In genomic region chr18:49755489-49755888, GRCh38 we compare ENCODE assay signal across 22 cellular contexts. TPM values are rescaled to one million over a fixed set of nuclear protein-coding genes. Genes with fewer than 3 reads are reported as not detected.
DNase-seq lines count a peak whose midpoint lies in the region; ATAC-seq and TF ChIP-seq lines count a peak whose summit lies in the region.
"Had no signal": no experiment of that assay in that cellular context is flagged by ENCODE, and none has a peak within 500 bp of the region (broad histone marks: within the 10 kb centered on the region; RNA-seq: fewer than 3 reads in every experiment).

No MANE protein-coding gene starts in this region.

- H3K4me2 ChIP-seq in mesendoderm (ENCODE audit: low read length), result no peak overlapping the region
- H3K4me2 ChIP-seq: BLaER1 had no signal

- H2BK5ac ChIP-seq in mesendoderm (ENCODE audit: low read length), result no peak overlapping the region

- peaks cover 11% of the 10 kb centered on the region for H3K4me1 Mint-ChIP-seq in stimulated activated naive CD8-positive, alpha-beta T cell treated with anti-CD3 and anti-CD28 coated beads, Interleukin-15, amount 100 ng/mL, for 72 hours
- peaks cover 8% of the 10 kb centered on the region for H3K4me1 Mint-ChIP-seq in neural crest cell
- H3K4me1 Mint-ChIP-seq: B cell had no signal

- H4K8ac ChIP-seq in mesendoderm (ENCODE audit: low read depth, low read length), result no peak overlapping the region

- H3K9me3 ChIP-seq in upper lobe of right lung, result no peaks in the 10 kb centered on the region
- H3K9me3 ChIP-seq: BLaER1 had no signal

- no peak overlapping the region for H3K18ac ChIP-seq in mesendoderm (ENCODE audit: low read length)

- no peak overlapping the region for H2BK120ac ChIP-seq in mesendoderm (ENCODE audit: low read depth, low read length)

- H3K27me3 ChIP-seq in mesendoderm (ENCODE audit: insufficient read depth, low read length, poor library complexity), result no peaks in the 10 kb centered on the region
- no peaks in the 10 kb centered on the region for H3K27me3 ChIP-seq in upper lobe of right lung
- H3K27me3 ChIP-seq: BLaER1 had no signal

- no peak overlapping the region for H3K27ac ChIP-seq in mesendoderm (ENCODE audit: low read depth, low read length)
- no peak overlapping the region for H3K27ac ChIP-seq in upper lobe of right lung
- H3K27ac ChIP-seq: 22Rv1, BLaER1, C4-2B had no signal

- no peaks in the 10 kb centered on the region for H3K27me3 Mint-ChIP-seq in stimulated activated naive CD8-positive, alpha-beta T cell treated with anti-CD3 and anti-CD28 coated beads, Interleukin-15, amount 100 ng/mL, for 72 hours
- peaks cover 15% of the 10 kb centered on the region for H3K27me3 Mint-ChIP-seq in neural crest cell (ENCODE audit: low read depth)

- no peaks in the 10 kb centered on the region for H3K79me1 ChIP-seq in mesendoderm (ENCODE audit: low read length)

- intact Hi-C loops in upper lobe of right lung (cut with DNase I), result no loop called here

- no peaks in the 10 kb centered on the region for H3K79me2 ChIP-seq in mesendoderm (ENCODE audit: control insufficient read depth, insufficient read depth, low read length)

- no peak for ATAC-seq in stimulated activated naive CD8-positive, alpha-beta T cell treated with anti-CD3 and anti-CD28 coated beads, Interleukin-15, amount 100 ng/mL, for 72 hours
- no peak for ATAC-seq in stimulated activated naive CD8-positive, alpha-beta T cell treated with anti-CD3 and anti-CD28 coated beads, Interleukin-15, Interleukin-2, amounts not matched to agents 100 U/mL and 50 U/mL, for 24 hours
- no peak for ATAC-seq in upper lobe of right lung
- ATAC-seq in GM19452 (IDR thresholded peaks at IDR 0.05; ENCODE audit: unreplicated experiment), result no peak
- ATAC-seq in GM18502 (IDR thresholded peaks at IDR 0.05; ENCODE audit: poor library complexity, unreplicated experiment), result no peak
- ATAC-seq: CD8-positive, alpha-beta T cell; GM12878 had no signal

- H3K27ac Mint-ChIP-seq in stimulated activated naive CD8-positive, alpha-beta T cell treated with anti-CD3 and anti-CD28 coated beads, Interleukin-15, amount 100 ng/mL, for 72 hours, result peak overlapping the region; percentile 4 to 20
- peak overlapping the region; percentile 2 for H3K27ac Mint-ChIP-seq in neural crest cell (ENCODE audit: unreplicated experiment)
- H3K27ac Mint-ChIP-seq: B cell; CD8-positive, alpha-beta T cell had no signal

- H2BK15ac ChIP-seq in mesendoderm (replicated peaks; ENCODE audit: low read depth), result no peak overlapping the region

- H3K36me3 ChIP-seq in mesendoderm (ENCODE audit: control insufficient read depth, insufficient read depth, low read length), result no peaks in the 10 kb centered on the region
- no peaks in the 10 kb centered on the region for H3K36me3 ChIP-seq in upper lobe of right lung
- H3K36me3 ChIP-seq: BLaER1 had no signal

- no peaks in the 10 kb centered on the region for H3K36me3 Mint-ChIP-seq in neural crest cell (ENCODE audit: low read depth)
- H3K36me3 Mint-ChIP-seq: CD4-positive, CD25-positive, alpha-beta regulatory T cell; CD8-positive, alpha-beta T cell had no signal

- no peak overlapping the region for H3K23ac ChIP-seq in mesendoderm (ENCODE audit: low read length)

- no peak overlapping the region for H3K4me3 ChIP-seq in mesendoderm (ENCODE audit: low read length)
- no peak overlapping the region for H3K4me3 ChIP-seq in upper lobe of right lung
- H3K4me3 ChIP-seq: BLaER1, GM12878 had no signal

- H3K9me3 Mint-ChIP-seq in stimulated activated naive CD8-positive, alpha-beta T cell treated with anti-CD3 and anti-CD28 coated beads, Interleukin-15, amount 100 ng/mL, for 72 hours, result no peaks in the 10 kb centered on the region
- H3K9me3 Mint-ChIP-seq in neural crest cell, result peaks cover 5% of the 10 kb centered on the region
- H3K9me3 Mint-ChIP-seq: CD8-positive, alpha-beta T cell had no signal

- H3K4me3 Mint-ChIP-seq in stimulated activated naive CD8-positive, alpha-beta T cell treated with anti-CD3 and anti-CD28 coated beads, Interleukin-15, amount 100 ng/mL, for 72 hours, result no peak overlapping the region
- no peak overlapping the region for H3K4me3 Mint-ChIP-seq in neural crest cell
- H3K4me3 Mint-ChIP-seq: B cell; CD4-positive, CD25-positive, alpha-beta regulatory T cell; CD8-positive, alpha-beta T cell had no signal

- no peak overlapping the region for H4K5ac ChIP-seq in mesendoderm (ENCODE audit: low read length)

- WGBS in mesendoderm (ENCODE audit: extremely low coverage, insufficient coverage, low lambda C conversion rate), result no CpG with 5 or more reads among the region's 6 CpGs

- H3K56ac ChIP-seq in mesendoderm (ENCODE audit: low read length), result peak overlapping the region; percentile 19

- no peak overlapping the region for H3K9ac ChIP-seq in mesendoderm (ENCODE audit: low read length)
- H3K9ac ChIP-seq: BLaER1 had no signal

- no peak for DNase-seq in stimulated activated naive CD8-positive, alpha-beta T cell treated with anti-CD3 and anti-CD28 coated beads, Interleukin-15, amount 100 ng/mL, for 72 hours
- DNase-seq in stimulated activated naive CD8-positive, alpha-beta T cell treated with anti-CD3 and anti-CD28 coated beads, Interleukin-15, Interleukin-2, amounts not matched to agents 100 U/mL and 50 U/mL, for 24 hours, result no peak
- DNase-seq in mesendoderm (no peak), neural crest cell (ENCODE audit: low read depth, low spot score) (no peak), upper lobe of right lung (peak; percentile 21), RPMI8226 (no peak)
- DNase-seq: CD4-positive, CD25-positive, alpha-beta regulatory T cell; DMS 273 treated with DMSO at 0.1 percent for 48 hours; DMS79; EL; GDM1; GOT3; H7; HCEC 1CT had no signal

- H3K4me1 ChIP-seq in mesendoderm (ENCODE audit: control insufficient read depth, low read depth, low read length), result peaks cover 9% of the 10 kb centered on the region
- H3K4me1 ChIP-seq in upper lobe of right lung, result no peaks in the 10 kb centered on the region
- H3K4me1 ChIP-seq: BLaER1 had no signal

- no peak overlapping the region for H3K4ac ChIP-seq in mesendoderm (ENCODE audit: low read depth, low read length)

- H2AK5ac ChIP-seq in mesendoderm (ENCODE audit: low read length), result no peak overlapping the region

- TF ChIP-seq CTCF in neural crest cell (conservative IDR thresholded peaks at IDR 0.05) (no peak), upper lobe of right lung (IDR thresholded peaks at IDR 0.05) (no peak)

RNA-seq across cellular contexts. Expression of gene ACAA2, which starts 57.8 kb away (rescaled TPM):
- 82.8 TPM for polyA plus RNA-seq in mesendoderm (2013, experiment 1 of 2)
- polyA plus RNA-seq in mesendoderm (2013, experiment 2 of 2), result 80.7 TPM
- 67.5 and 73.0 TPM in 2 replicates for total RNA-seq in neural crest cell
- total RNA-seq in upper lobe of right lung, result 68.9 TPM
